Comparison of ENCODE assay signal across 34 cellular contexts in the genomic region with DNA sequence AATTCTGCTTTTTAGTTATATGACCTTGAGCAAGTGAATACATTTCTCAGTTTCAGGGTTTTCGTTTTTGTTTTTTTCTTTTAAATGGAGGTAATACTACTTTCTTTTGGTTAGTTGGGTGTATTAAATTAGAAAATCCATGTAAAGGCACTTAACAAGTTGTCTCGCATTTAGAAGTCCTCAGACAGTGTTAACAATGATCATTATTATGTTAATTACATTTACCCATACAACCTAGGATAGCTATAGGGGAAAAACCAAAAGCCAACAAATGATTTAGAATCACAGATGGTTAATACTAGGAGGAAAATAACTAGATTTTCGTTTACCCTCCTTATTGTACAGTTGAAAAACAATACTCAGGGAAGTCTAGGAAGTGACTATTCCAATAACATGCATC.
"Had no signal": no experiment of that assay in that cellular context is flagged by ENCODE, and none has a peak within 500 bp of the region (broad histone marks: within the 10 kb centered on the region; RNA-seq: fewer than 3 reads in every experiment).

No MANE protein-coding gene starts in this region.

- H3K9me3 ChIP-seq: adrenal gland, body of pancreas, breast epithelium had no signal

- H3K4me1 ChIP-seq: adrenal gland, body of pancreas, breast epithelium had no signal

- H3K4me1 Mint-ChIP-seq: activated B cell treated with CpG ODN at 0.5 μM for 24 hours; activated CD4-positive, alpha-beta T cell treated with anti-CD3 and anti-CD28 coated beads, Interleukin-2, amount 10 ng/mL, durations not matched to agents 24 days and 14 days; activated naive CD8-positive, alpha-beta T cell treated with anti-CD3 and anti-CD28 coated beads for 36 hours; activated T-helper 17 cell treated with anti-CD3 and anti-CD28 coated beads, Interleukin-2, amount 50 U/mL, for 72 hours had no signal

- ATAC-seq: activated CD8-positive, alpha-beta T cell treated with anti-CD3 and anti-CD28 coated beads for 36 hours; activated naive CD4-positive, alpha-beta T cell treated with anti-CD3 and anti-CD28 coated beads, Interleukin-2, amount 50 U/mL, for 72 hours; activated T-cell treated with anti-CD3 and anti-CD28 coated beads, Interleukin-2, amount 50 U/mL, for 4 hours; activated T-cell treated with anti-CD3 and anti-CD28 coated beads, Interleukin-2, amount 50 U/mL, for 72 hours; activated T-helper 17 cell treated with anti-CD3 and anti-CD28 coated beads, Interleukin-2, amount 50 U/mL, for 72 hours; body of pancreas had no signal

- DNase-seq: activated B cell treated with CpG ODN at 0.5 μM for 24 hours; activated CD4-positive, alpha-beta memory T cell treated with anti-CD3 and anti-CD28 coated beads for 36 hours; activated CD4-positive, alpha-beta T cell treated with anti-CD3 and anti-CD28 coated beads for 4 hours; activated CD4-positive, alpha-beta T cell treated with anti-CD3 and anti-CD28 coated beads, Interleukin-2, amount 10 ng/mL, durations not matched to agents 24 days and 14 days; activated CD4-positive, alpha-beta T cell treated with anti-CD3 and anti-CD28 coated beads, Interleukin-2, amount 50 U/mL, for 1 hour; activated CD4-positive, alpha-beta T cell treated with anti-CD3 and anti-CD28 coated beads, Interleukin-2, amount 50 U/mL, for 4 hours; activated CD4-positive, CD25-positive, alpha-beta regulatory T cell treated with anti-CD3 and anti-CD28 coated beads, Interleukin-2, amount 50 U/mL, for 72 hours; activated CD8-positive, alpha-beta memory T cell treated with anti-CD3 and anti-CD28 coated beads, Interleukin-2, amount 50 U/mL, for 4 hours; activated CD8-positive, alpha-beta T cell treated with anti-CD3 and anti-CD28 coated beads for 36 hours; activated effector memory CD4-positive, alpha-beta T cell treated with anti-CD3 and anti-CD28 coated beads, Interleukin-2, amount 50 U/mL, for 16 hours; activated gamma-delta T cell treated with Interleukin-2 at 50 U/mL for 16 hours; activated naive CD4-positive, alpha-beta T cell; activated naive CD4-positive, alpha-beta T cell treated with anti-CD3 and anti-CD28 coated beads for 36 hours; activated naive CD4-positive, alpha-beta T cell treated with anti-CD3 and anti-CD28 coated beads, Interleukin-2, amount 50 U/mL, for 16 hours; activated naive CD8-positive, alpha-beta T cell treated with anti-CD3 and anti-CD28 coated beads for 36 hours; activated T-cell treated with anti-CD3 and anti-CD28 coated beads for 4 hours; activated T-cell treated with anti-CD3 and anti-CD28 coated beads, Interleukin-2, amount 50 U/mL, for 1 hour; activated T-cell treated with anti-CD3 and anti-CD28 coated beads, Interleukin-2, amount 50 U/mL, for 4 hours; activated T-cell treated with anti-CD3 and anti-CD28 coated beads, Interleukin-2, amount 50 U/mL, for 72 hours; adrenal gland; amniotic stem cell; aorta; body of pancreas; brain microvascular endothelial cell; central memory CD4-positive, alpha-beta T cell; T-helper 2 cell; T-helper 9 cell; WERI-Rb-1 had no signal

- H3K36me3 Mint-ChIP-seq: activated CD4-positive, alpha-beta memory T cell treated with anti-CD3 and anti-CD28 coated beads for 36 hours; activated naive CD8-positive, alpha-beta T cell treated with anti-CD3 and anti-CD28 coated beads for 36 hours had no signal

- H3K36me3 ChIP-seq: adrenal gland, brain microvascular endothelial cell, breast epithelium, WERI-Rb-1 had no signal

- H3K27ac Mint-ChIP-seq: activated B cell treated with CpG ODN at 0.5 μM for 24 hours; activated CD4-positive, alpha-beta memory T cell treated with anti-CD3 and anti-CD28 coated beads for 36 hours; activated CD4-positive, alpha-beta T cell treated with anti-CD3 and anti-CD28 coated beads, Interleukin-2, amount 10 ng/mL, durations not matched to agents 24 days and 14 days; activated CD8-positive, alpha-beta T cell treated with anti-CD3 and anti-CD28 coated beads for 36 hours; activated naive CD4-positive, alpha-beta T cell treated with anti-CD3 and anti-CD28 coated beads for 36 hours; activated naive CD4-positive, alpha-beta T cell treated with anti-CD3 and anti-CD28 coated beads, Interleukin-2, amount 50 U/mL, for 72 hours; activated naive CD8-positive, alpha-beta T cell treated with anti-CD3 and anti-CD28 coated beads for 36 hours; activated T-cell treated with anti-CD3 and anti-CD28 coated beads, Interleukin-2, amount 50 U/mL, for 72 hours; activated T-helper 1 cell treated with anti-CD3 and anti-CD28 coated beads, Interleukin-12 subunit alpha, Interleukin-12 subunit beta, Interleukin-2, Interleukin-4 antibody, amounts not matched to agents 30 ng/mL and 10 ng/mL and 1 ng/mL, durations not matched to agents 14 hours and 24 hours and 36 hours; activated T-helper 17 cell treated with anti-CD3 and anti-CD28 coated beads, Interleukin-2, amount 50 U/mL, for 72 hours; T-helper 1 cell treated with Interleukin-12 subunit alpha and Interleukin-12 subunit beta and Interleukin-4 antibody, amounts not matched to agents 30 μg/mL and 1 μg/mL, for 36 hours; T-helper 2 cell treated with Interferon-gamma antibody and Interleukin-4, amounts not matched to agents 5 μg/mL and 100 μg/mL, for 36 hours had no signal

- H3K27me3 ChIP-seq: adrenal gland, body of pancreas, brain microvascular endothelial cell, breast epithelium had no signal

- H3K4me3 Mint-ChIP-seq: activated B cell treated with CpG ODN at 0.5 μM for 24 hours; activated CD4-positive, alpha-beta memory T cell treated with anti-CD3 and anti-CD28 coated beads for 36 hours; activated CD4-positive, alpha-beta T cell treated with anti-CD3 and anti-CD28 coated beads, Interleukin-2, amount 10 ng/mL, durations not matched to agents 24 days and 14 days; activated CD8-positive, alpha-beta T cell treated with anti-CD3 and anti-CD28 coated beads for 36 hours; activated naive CD4-positive, alpha-beta T cell treated with anti-CD3 and anti-CD28 coated beads for 36 hours; activated naive CD8-positive, alpha-beta T cell treated with anti-CD3 and anti-CD28 coated beads for 36 hours; activated T-cell treated with anti-CD3 and anti-CD28 coated beads, Interleukin-2, amount 50 U/mL, for 4 hours; activated T-cell treated with anti-CD3 and anti-CD28 coated beads, Interleukin-2, amount 50 U/mL, for 72 hours; activated T-helper 1 cell treated with anti-CD3 and anti-CD28 coated beads, Interleukin-12 subunit alpha, Interleukin-12 subunit beta, Interleukin-2, Interleukin-4 antibody, amounts not matched to agents 30 ng/mL and 10 ng/mL and 1 ng/mL, durations not matched to agents 14 hours and 24 hours and 36 hours; activated T-helper 17 cell treated with anti-CD3 and anti-CD28 coated beads, Interleukin-2, amount 50 U/mL, for 72 hours; T-helper 1 cell treated with Interleukin-12 subunit alpha and Interleukin-12 subunit beta and Interleukin-4 antibody, amounts not matched to agents 30 μg/mL and 1 μg/mL, for 36 hours; T-helper 2 cell treated with Interferon-gamma antibody and Interleukin-4, amounts not matched to agents 5 μg/mL and 100 μg/mL, for 36 hours had no signal

- H3K9me3 Mint-ChIP-seq: activated B cell treated with CpG ODN at 0.5 μM for 24 hours; activated CD4-positive, alpha-beta T cell treated with anti-CD3 and anti-CD28 coated beads, Interleukin-2, amount 10 ng/mL, durations not matched to agents 24 days and 14 days; activated T-helper 1 cell treated with anti-CD3 and anti-CD28 coated beads, Interleukin-12 subunit alpha, Interleukin-12 subunit beta, Interleukin-2, Interleukin-4 antibody, amounts not matched to agents 30 ng/mL and 10 ng/mL and 1 ng/mL, durations not matched to agents 14 hours and 24 hours and 36 hours; T-helper 1 cell treated with Interleukin-12 subunit alpha and Interleukin-12 subunit beta and Interleukin-4 antibody, amounts not matched to agents 30 μg/mL and 1 μg/mL, for 36 hours had no signal

- H3K27ac ChIP-seq: adrenal gland, body of pancreas, brain microvascular endothelial cell, breast epithelium, WERI-Rb-1 had no signal

- H3K4me3 ChIP-seq: adrenal gland, body of pancreas, breast epithelium had no signal

- H3K27me3 Mint-ChIP-seq: activated B cell treated with CpG ODN at 0.5 μM for 24 hours; activated CD4-positive, alpha-beta memory T cell treated with anti-CD3 and anti-CD28 coated beads for 36 hours; activated CD4-positive, alpha-beta T cell treated with anti-CD3 and anti-CD28 coated beads, Interleukin-2, amount 10 ng/mL, durations not matched to agents 24 days and 14 days; activated CD8-positive, alpha-beta T cell treated with anti-CD3 and anti-CD28 coated beads for 36 hours; activated naive CD8-positive, alpha-beta T cell treated with anti-CD3 and anti-CD28 coated beads for 36 hours; activated T-helper 17 cell treated with anti-CD3 and anti-CD28 coated beads, Interleukin-2, amount 50 U/mL, for 72 hours had no signal
